ENCODE assay signal across 6 cellular contexts in the genomic region with DNA sequence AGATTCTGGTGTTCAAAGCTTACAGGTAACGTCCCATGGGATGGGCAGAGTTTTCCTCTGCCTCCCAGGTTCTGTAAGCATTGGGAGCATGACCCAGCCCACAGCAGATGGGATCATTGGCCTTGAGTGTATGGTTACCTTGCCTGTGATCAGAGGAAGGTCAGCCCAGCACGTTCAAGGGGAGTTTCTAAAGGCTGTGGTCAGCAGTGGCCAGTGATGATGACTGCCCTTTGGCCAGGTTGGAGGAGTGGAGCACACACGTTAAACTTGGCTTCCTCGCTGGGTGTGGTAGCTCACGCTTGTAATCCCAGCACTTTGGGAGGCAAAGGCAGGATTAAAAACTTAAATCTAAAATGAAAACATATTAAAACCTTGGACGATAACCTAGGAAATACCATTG. TPM values are rescaled to one million over a fixed set of nuclear protein-coding genes. Genes with fewer than 3 reads are reported as not detected.
"Had no signal": no experiment of that assay in that cellular context is flagged by ENCODE, and none has a peak within 500 bp of the region (broad histone marks: within the 10 kb centered on the region; RNA-seq: fewer than 3 reads in every experiment).

No MANE protein-coding gene starts in this region.

RNA-seq across cellular contexts. Expression of gene LGALS9C, which starts 51.8 kb away (rescaled TPM):
- total RNA-seq: GM23248, GM23338, H1, H4, H7, H9 had no signal
- polyA plus RNA-seq: GM23248, GM23338 had no signal
